Comparison of ENCODE assay signal across 18 cellular contexts in the genomic region with DNA sequence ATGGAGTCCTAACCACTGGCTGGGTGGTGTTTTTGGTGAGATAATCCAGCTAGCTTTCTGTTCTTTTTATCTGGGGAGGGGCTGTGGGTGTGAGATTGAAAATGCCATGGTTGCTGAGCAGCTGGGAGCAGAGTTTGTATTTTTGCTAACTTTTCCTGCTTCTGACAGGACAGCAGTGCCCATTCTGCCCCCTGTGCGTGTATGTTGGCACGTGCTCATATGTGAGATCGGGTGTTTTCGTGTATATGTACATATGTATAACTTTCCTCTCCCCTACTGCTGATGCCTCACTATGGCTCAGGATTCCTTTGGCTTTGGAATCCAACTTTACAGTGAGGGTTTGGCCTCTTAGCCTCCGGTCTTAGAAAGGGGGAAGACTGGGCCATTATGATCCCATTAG. TPM values are rescaled to one million over a fixed set of nuclear protein-coding genes. Genes with fewer than 3 reads are reported as not detected.
DNase-seq lines count a peak whose midpoint lies in the region; ATAC-seq, FAIRE-seq and TF ChIP-seq lines count a peak whose summit lies in the region.
"Had no signal": no experiment of that assay in that cellular context is flagged by ENCODE, and none has a peak within 500 bp of the region (broad histone marks: within the 10 kb centered on the region; RNA-seq: fewer than 3 reads in every experiment).

No MANE protein-coding gene starts in this region.

- no peak for TF ChIP-seq CTCF in brain (conservative IDR thresholded peaks at IDR 0.05)
- no peak for TF ChIP-seq CTCF in endothelial cell of umbilical vein (IDR thresholded peaks at IDR 0.05; ENCODE audit: extremely low read depth in 1 of 2, insufficient read depth in 1 of 2, low read depth in 1 of 2, low read length in 2 of 2)
- TF ChIP-seq CTCF in smooth muscle cell (IDR thresholded peaks at IDR 0.05; ENCODE audit: borderline replicate concordance, insufficient read depth, poor library complexity, severe bottlenecking): no peak

- dilution Hi-C loops in endothelial cell of umbilical vein (cut with MboI; ENCODE audit: extremely low pct_ligation_motif_present, low sequenced_read_pairs): no loop called here

- peak overlapping the region; percentile 88 for H3K4me2 ChIP-seq in endothelial cell of umbilical vein (ENCODE audit: insufficient read depth, low read length)
- no peak overlapping the region for H3K4me2 ChIP-seq in smooth muscle cell

- WGBS in thymus: 99% methylated on average over 5 of the region's 5 CpGs
- WGBS in smooth muscle cell (ENCODE audit: low lambda C conversion rate): 88% methylated on average over 5 of the region's 5 CpGs

- intact Hi-C loops in endothelial cell of umbilical vein (cut with micrococcal nuclease): loop anchor here (1.0 to 5.0 kb wide), 9 partner anchors 18 to 227 kb away; a partner anchor contains a TSS

- no peak overlapping the region for H2AFZ ChIP-seq in endothelial cell of umbilical vein (ENCODE audit: low read depth, low read length)
- no peak overlapping the region for H2AFZ ChIP-seq in smooth muscle cell (ENCODE audit: low read depth)

- FAIRE-seq in endothelial cell of umbilical vein (lab: Jason Lieb, UNC): peak; percentile 59
- FAIRE-seq: HTR-8/SVneo had no signal

- no peaks in the 10 kb centered on the region for H3K9me3 Mint-ChIP-seq in brain
- H3K9me3 Mint-ChIP-seq: activated naive CD8-positive, alpha-beta T cell treated with anti-CD3 and anti-CD28 coated beads, Interleukin-2, amount 50 U/mL, for 24 hours had no signal

- no peaks in the 10 kb centered on the region for H3K9me1 ChIP-seq in endothelial cell of umbilical vein (replicated peaks; ENCODE audit: control insufficient read depth, extremely low read depth, insufficient read depth, low read length)

- H3F3A ChIP-seq in smooth muscle cell (ENCODE audit: low read depth): no peaks in the 10 kb centered on the region

- POLR2A ChIA-PET in endothelial cell of umbilical vein (lab: Charles Lee): interaction anchor here (1.0 to 4.4 kb wide), 4 partner anchors 9 to 47 kb away, joined by 4 to 38 read pairs (median 9); no protein-coding TSS in a partner anchor

- CTCF ChIA-PET in endothelial cell of umbilical vein (lab: Charles Lee): interaction anchor here (0.7 to 5.6 kb wide), 17 partner anchors 9 to 156 kb away, joined by 3 to 58 read pairs (median 4); a partner anchor contains a TSS

- peak overlapping the region; percentile 100 for H3K9ac ChIP-seq in endothelial cell of umbilical vein (replicated peaks; ENCODE audit: extremely low read depth, insufficient read depth, low read length)
- H3K9ac ChIP-seq in smooth muscle cell (ENCODE audit: low read depth): no peak overlapping the region

- H3K4me3 ChIP-seq in endothelial cell of umbilical vein (replicated peaks in 1 of 3; ENCODE audit: insufficient read depth in 1 of 3, low read depth in 1 of 3, low read length in 3 of 3) (peak overlapping the region; percentile 94 to 99 (median 94)), muscle layer of duodenum (ENCODE audit: low read depth in 1 of 2, low read length in 2 of 2) (peak overlapping the region; percentile 24 to 27), thymus (ENCODE audit: low read length) (no peak overlapping the region), smooth muscle cell (no peak overlapping the region)

- H3K36me3 ChIP-seq in endothelial cell of umbilical vein (ENCODE audit: control insufficient read depth in 2 of 2, extremely low read depth in 1 of 2, insufficient read depth in 2 of 2, low read length in 2 of 2) (peaks cover 9 to 17% of the 10 kb centered on the region in 2 experiments), muscle layer of duodenum (ENCODE audit: control insufficient read depth in 1 of 2, insufficient read depth in 2 of 2, low read length in 2 of 2) (peaks cover 0 to 3% of the 10 kb centered on the region in 2 donors), thymus (ENCODE audit: control insufficient read depth, insufficient read depth) (no peaks in the 10 kb centered on the region), smooth muscle cell (ENCODE audit: low read depth) (no peaks in the 10 kb centered on the region)
- H3K36me3 ChIP-seq: BE2C had no signal

- H3K4me1 ChIP-seq in endothelial cell of umbilical vein (ENCODE audit: control insufficient read depth, extremely low read depth, insufficient read depth, low read length): peaks cover 34% of the 10 kb centered on the region
- peaks cover 0 to 6% of the 10 kb centered on the region in 2 donors for H3K4me1 ChIP-seq in muscle layer of duodenum (ENCODE audit: control insufficient read depth in 1 of 2, insufficient read depth in 2 of 2, low read length in 2 of 2)
- H3K4me1 ChIP-seq in thymus (ENCODE audit: control insufficient read depth, insufficient read depth, low read length): no peaks in the 10 kb centered on the region
- H3K4me1 ChIP-seq in smooth muscle cell (ENCODE audit: low read depth): peaks cover 9% of the 10 kb centered on the region
- H3K4me1 ChIP-seq: BE2C had no signal

- peak overlapping the region in 4 of 5 experiments; percentile 55 to 98 (median 93) for H3K27ac Mint-ChIP-seq in brain
- H3K27ac Mint-ChIP-seq: activated naive CD8-positive, alpha-beta T cell treated with anti-CD3 and anti-CD28 coated beads, Interleukin-2, amount 50 U/mL, for 24 hours; progenitor cell of endocrine pancreas had no signal

- H4K20me1 ChIP-seq in endothelial cell of umbilical vein (replicated peaks; ENCODE audit: control insufficient read depth, extremely low read depth, insufficient read depth, low read length) (no peaks in the 10 kb centered on the region), smooth muscle cell (ENCODE audit: low read depth) (no peaks in the 10 kb centered on the region)

- H3K9me3 ChIP-seq in endothelial cell of umbilical vein (replicated peaks; ENCODE audit: control insufficient read depth, insufficient read depth, low read length): no peaks in the 10 kb centered on the region
- H3K9me3 ChIP-seq in muscle layer of duodenum (ENCODE audit: control insufficient read depth in 1 of 2, low read length in 2 of 2): no peaks in the 10 kb centered on the region
- H3K9me3 ChIP-seq in thymus (ENCODE audit: control insufficient read depth): no peaks in the 10 kb centered on the region
- H3K9me3 ChIP-seq in smooth muscle cell (replicated peaks; ENCODE audit: low read depth): no peaks in the 10 kb centered on the region
- H3K9me3 ChIP-seq: BE2C had no signal

- H3K36me3 Mint-ChIP-seq in brain: no peaks in the 10 kb centered on the region

- no peak for TF ChIP-seq POLR2A in endothelial cell of umbilical vein (IDR thresholded peaks at IDR 0.05; ENCODE audit: low read depth, low read length)

- DNase-seq in endothelial cell of umbilical vein (ENCODE audit: low read depth, low spot score) (no peak), smooth muscle cell (lab: John Stamatoyannopoulos, UW; ENCODE audit: unreplicated experiment) (no peak), substantia nigra (lab: John Stamatoyannopoulos, UW) (no peak)
- DNase-seq: activated CD4-positive, alpha-beta T cell treated with anti-CD3 and anti-CD28 coated beads for 1 hour; activated naive CD8-positive, alpha-beta T cell treated with anti-CD3 and anti-CD28 coated beads, Interleukin-2, amount 50 U/mL, for 24 hours; activated T-cell treated with anti-CD3 and anti-CD28 coated beads for 4 hours; BE2C; DMS 273 treated with DMSO at 0.1 percent for 48 hours; erythroblast; NCI-H187; NCI-H446 treated with DMSO at 0.1 percent for 48 hours; SIG-M5 had no signal

- peaks cover 3% of the 10 kb centered on the region for H3K27me3 Mint-ChIP-seq in brain
- H3K27me3 Mint-ChIP-seq: activated naive CD8-positive, alpha-beta T cell treated with anti-CD3 and anti-CD28 coated beads, Interleukin-2, amount 50 U/mL, for 24 hours; progenitor cell of endocrine pancreas had no signal

- no peaks in the 10 kb centered on the region for H3K27me3 ChIP-seq in endothelial cell of umbilical vein (ENCODE audit: control insufficient read depth in 2 of 2, insufficient read depth in 2 of 2, low read length in 2 of 2)
- H3K27me3 ChIP-seq in muscle layer of duodenum (ENCODE audit: low read depth, low read length): no peaks in the 10 kb centered on the region
- no peaks in the 10 kb centered on the region for H3K27me3 ChIP-seq in thymus (ENCODE audit: control insufficient read depth, insufficient read depth)
- no peaks in the 10 kb centered on the region for H3K27me3 ChIP-seq in smooth muscle cell (ENCODE audit: low read depth)
- H3K27me3 ChIP-seq: BE2C had no signal

- peaks cover 60% of the 10 kb centered on the region for H3K4me1 Mint-ChIP-seq in brain

- no TSS peak for BruUV-seq in endothelial cell of umbilical vein (replicated peaks; lab: Mats Ljungman, UMichigan)

- no peak for ATAC-seq in HG02938 (IDR thresholded peaks at IDR 0.05; ENCODE audit: unreplicated experiment)
- ATAC-seq: activated naive CD8-positive, alpha-beta T cell treated with anti-CD3 and anti-CD28 coated beads, Interleukin-2, amount 50 U/mL, for 24 hours had no signal

- peaks cover 60% of the 10 kb centered on the region for H3K79me2 ChIP-seq in endothelial cell of umbilical vein (ENCODE audit: control insufficient read depth, insufficient read depth, low read length)
- H3K79me2 ChIP-seq in smooth muscle cell (ENCODE audit: low read depth): no peaks in the 10 kb centered on the region

- H3K4me3 Mint-ChIP-seq in brain: peak overlapping the region in 4 of 5 experiments; percentile 17 to 72 (median 46)
- H3K4me3 Mint-ChIP-seq: activated naive CD8-positive, alpha-beta T cell treated with anti-CD3 and anti-CD28 coated beads, Interleukin-2, amount 50 U/mL, for 24 hours had no signal

- H3K27ac ChIP-seq in endothelial cell of umbilical vein (ENCODE audit: insufficient read depth, low read depth, low read length) (peak overlapping the region; percentile 100), muscle layer of duodenum (ENCODE audit: low read length) (no peak overlapping the region), thymus (ENCODE audit: low read depth) (peak overlapping the region; percentile 21), smooth muscle cell (ENCODE audit: low read depth) (no peak overlapping the region), substantia nigra (ENCODE audit: low read depth, low read length, poor library complexity, severe bottlenecking) (no peak overlapping the region)

TF ChIP-seq in endothelial cell of umbilical vein, 7 proteins besides CTCF, POLR2A, EP300 and RAD21 (continues in another document):
- TF ChIP-seq MYC (IDR thresholded peaks at IDR 0.05; ENCODE audit: low read depth, low read length): no peak
- TF ChIP-seq POLR2AphosphoS5 (IDR thresholded peaks at IDR 0.05; ENCODE audit: insufficient read depth, low read depth, low read length): no peak

RNA-seq across cellular contexts. Expression of a gene that starts 38.3 kb away (rescaled TPM):
- polyA plus RNA-seq in brain (ENCODE audit: insufficient read depth, low read depth, low replicate concordance) (74.7 TPM), endothelial cell of umbilical vein (356 and 385 TPM in 2 replicates), thymus (16.5 TPM), smooth muscle cell (94.5 and 108 TPM in 2 replicates)
- total RNA-seq in endothelial cell of umbilical vein (407 and 416 TPM in 2 replicates), smooth muscle cell (43.8 and 58.4 TPM in 2 replicates)
- polyA plus RNA-seq in endothelial cell of umbilical vein (2011; cell fraction: cytosol; rRNA removed): 317 and 396 TPM in 2 replicates
- 509 and 635 TPM in 2 replicates for polyA plus RNA-seq in endothelial cell of umbilical vein (2011; cell fraction: nucleus; rRNA removed)
- polyA plus RNA-seq in endothelial cell of umbilical vein (2012): 125 and 130 TPM in 2 replicates
- 566 and 594 TPM in 2 replicates for polyA minus RNA-seq in endothelial cell of umbilical vein
- polyA minus RNA-seq in endothelial cell of umbilical vein (2011; cell fraction: cytosol; rRNA and poly(A)+ RNA removed): 16.0 TPM
- polyA minus RNA-seq in endothelial cell of umbilical vein (2011; cell fraction: nucleus; rRNA and poly(A)+ RNA removed): 401 and 590 TPM in 2 replicates

Comparison
In these comparisons a context has a peak if more than half of its experiments do, and no peak if none do; other contexts are left out.
1. H3K27ac ChIP-seq: peak in endothelial cell of umbilical vein (single experiment) and thymus (single experiment); none in muscle layer of duodenum (single experiment), smooth muscle cell (single experiment) and substantia nigra (single experiment).
2. H3K4me3 ChIP-seq: peak in endothelial cell of umbilical vein (3 of 3) and muscle layer of duodenum (2 of 2); none in thymus (single experiment) and smooth muscle cell (single experiment).